1 cellular context compared by ENCODE assay signal in the genomic region with DNA sequence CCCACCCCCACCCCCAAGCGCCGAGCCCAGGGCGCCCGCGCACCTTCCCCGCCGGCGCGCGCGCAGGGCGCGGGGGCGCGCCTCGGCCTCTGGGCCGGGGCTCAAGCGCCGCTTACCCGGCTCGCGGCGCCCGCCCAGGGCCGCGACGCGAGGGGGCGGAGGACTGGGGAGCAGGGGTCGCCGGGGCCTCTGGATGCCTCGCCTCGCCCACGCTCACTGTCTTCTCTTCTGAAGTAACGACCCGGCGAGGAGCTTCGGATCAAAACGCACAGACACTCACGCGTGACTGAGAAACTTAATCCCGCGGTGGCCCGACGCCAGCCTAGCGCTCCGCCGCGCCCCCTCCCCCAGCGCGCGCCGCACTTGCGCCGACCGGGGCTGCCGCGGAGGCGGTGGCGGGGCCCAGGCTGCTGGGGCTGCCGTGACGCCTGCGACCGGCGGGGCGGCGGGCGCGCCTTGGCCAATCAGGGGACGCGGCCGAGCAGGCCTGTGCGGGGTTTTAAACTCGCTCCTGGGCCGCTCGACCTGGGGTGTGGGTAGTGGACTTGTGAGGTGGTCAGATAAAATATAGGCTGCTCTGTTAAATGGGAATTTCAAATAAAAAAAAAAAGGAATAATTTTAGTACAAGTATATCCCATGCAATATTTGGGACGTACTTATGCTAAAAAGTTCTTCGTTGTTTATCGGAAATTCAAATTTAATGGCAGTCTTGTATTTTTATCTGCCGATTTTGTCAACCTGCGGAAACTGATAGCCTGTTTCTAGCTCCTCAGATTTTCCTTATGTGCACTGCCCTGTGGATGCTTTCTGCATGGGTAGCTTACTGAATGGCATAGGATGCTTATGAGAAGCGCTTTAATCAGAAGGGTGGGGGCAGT.
TF ChIP-seq lines count a peak whose summit lies in the region.

A gene with protein sequence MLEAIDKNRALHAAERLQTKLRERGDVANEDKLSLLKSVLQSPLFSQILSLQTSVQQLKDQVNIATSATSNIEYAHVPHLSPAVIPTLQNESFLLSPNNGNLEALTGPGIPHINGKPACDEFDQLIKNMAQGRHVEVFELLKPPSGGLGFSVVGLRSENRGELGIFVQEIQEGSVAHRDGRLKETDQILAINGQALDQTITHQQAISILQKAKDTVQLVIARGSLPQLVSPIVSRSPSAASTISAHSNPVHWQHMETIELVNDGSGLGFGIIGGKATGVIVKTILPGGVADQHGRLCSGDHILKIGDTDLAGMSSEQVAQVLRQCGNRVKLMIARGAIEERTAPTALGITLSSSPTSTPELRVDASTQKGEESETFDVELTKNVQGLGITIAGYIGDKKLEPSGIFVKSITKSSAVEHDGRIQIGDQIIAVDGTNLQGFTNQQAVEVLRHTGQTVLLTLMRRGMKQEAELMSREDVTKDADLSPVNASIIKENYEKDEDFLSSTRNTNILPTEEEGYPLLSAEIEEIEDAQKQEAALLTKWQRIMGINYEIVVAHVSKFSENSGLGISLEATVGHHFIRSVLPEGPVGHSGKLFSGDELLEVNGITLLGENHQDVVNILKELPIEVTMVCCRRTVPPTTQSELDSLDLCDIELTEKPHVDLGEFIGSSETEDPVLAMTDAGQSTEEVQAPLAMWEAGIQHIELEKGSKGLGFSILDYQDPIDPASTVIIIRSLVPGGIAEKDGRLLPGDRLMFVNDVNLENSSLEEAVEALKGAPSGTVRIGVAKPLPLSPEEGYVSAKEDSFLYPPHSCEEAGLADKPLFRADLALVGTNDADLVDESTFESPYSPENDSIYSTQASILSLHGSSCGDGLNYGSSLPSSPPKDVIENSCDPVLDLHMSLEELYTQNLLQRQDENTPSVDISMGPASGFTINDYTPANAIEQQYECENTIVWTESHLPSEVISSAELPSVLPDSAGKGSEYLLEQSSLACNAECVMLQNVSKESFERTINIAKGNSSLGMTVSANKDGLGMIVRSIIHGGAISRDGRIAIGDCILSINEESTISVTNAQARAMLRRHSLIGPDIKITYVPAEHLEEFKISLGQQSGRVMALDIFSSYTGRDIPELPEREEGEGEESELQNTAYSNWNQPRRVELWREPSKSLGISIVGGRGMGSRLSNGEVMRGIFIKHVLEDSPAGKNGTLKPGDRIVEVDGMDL (N-terminal part only) (minus strand): TSS at position 409 of the 879 bp plus-strand sequence. CDS start 29,377 bp downstream, outside the sequence.

TF ChIP-seq in HepG2, 621 proteins besides CTCF, POLR2A, EP300 and RAD21 (continued from another document):
- TF ChIP-seq HNF4G (IDR thresholded peaks at IDR 0.05; ENCODE audit: borderline replicate concordance, low read depth, low read length) (no peak), HNF4G (CRISPR knock-in tag; IDR thresholded peaks at IDR 0.05; ENCODE audit: borderline replicate concordance, low read depth) (no peak), ZFP36L1 (CRISPR knock-in tag; IDR thresholded peaks at IDR 0.05) (no peak), ZNF782 (CRISPR knock-in tag; IDR thresholded peaks at IDR 0.05; ENCODE audit: borderline replicate concordance) (no peak), PHF5A (CRISPR knock-in tag; IDR thresholded peaks at IDR 0.05; ENCODE audit: low read depth, unreplicated experiment) (no peak), SP4 (CRISPR knock-in tag; IDR thresholded peaks at IDR 0.05) (peak; percentile 39; the same call in 1 of the 2 replicates), ATF7-NPFF (CRISPR knock-in tag; IDR thresholded peaks at IDR 0.05; ENCODE audit: low read depth) (peak; percentile 43; the same call in 1 of the 2 replicates), SOX6 (IDR thresholded peaks at IDR 0.05) (no peak), SOX6 (CRISPR knock-in tag; IDR thresholded peaks at IDR 0.05) (no peak), ZNF501 (CRISPR knock-in tag; IDR thresholded peaks at IDR 0.05) (no peak), ZNF510 (CRISPR knock-in tag; IDR thresholded peaks at IDR 0.05; ENCODE audit: low read depth) (no peak), MXI1 (IDR thresholded peaks at IDR 0.05; ENCODE audit: borderline replicate concordance, low read depth, low read length) (no peak), ZNF549 (CRISPR knock-in tag; IDR thresholded peaks at IDR 0.05) (no peak), ONECUT2 (CRISPR knock-in tag; IDR thresholded peaks at IDR 0.05) (no peak)
- TF ChIP-seq, protein P1, sequence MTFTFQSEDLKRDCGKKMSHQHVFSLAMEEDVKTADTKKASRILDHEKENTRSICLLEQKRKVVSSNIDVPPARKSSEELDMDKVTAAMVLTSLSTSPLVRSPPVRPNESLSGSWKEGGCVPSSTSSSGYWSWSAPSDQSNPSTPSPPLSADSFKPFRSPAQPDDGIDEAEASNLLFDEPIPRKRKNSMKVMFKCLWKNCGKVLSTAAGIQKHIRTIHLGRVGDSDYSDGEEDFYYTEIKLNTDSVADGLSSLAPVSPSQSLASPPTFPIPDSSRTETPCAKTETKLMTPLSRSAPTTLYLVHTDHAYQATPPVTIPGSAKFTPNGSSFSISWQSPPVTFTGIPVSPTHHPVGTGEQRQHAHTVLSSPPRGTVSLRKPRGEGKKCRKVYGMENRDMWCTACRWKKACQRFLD (CRISPR knock-in tag; IDR thresholded peaks at IDR 0.05; ENCODE audit: borderline replicate concordance) = no peak
TF ChIP-seq in HepG2: peak in this region for 34.
